ENCODE assay signal across 9 cellular contexts in genomic region chr2:217090024-217090473, GRCh38.
A peak's percentile ranks its signal among the peaks of the same experiment; 100 is the strongest.
DNase-seq lines count a peak whose midpoint lies in the region; ATAC-seq and TF ChIP-seq lines count a peak whose summit lies in the region.
"Had no signal": no experiment of that assay in that cellular context is flagged by ENCODE, and none has a peak within 500 bp of the region (broad histone marks: within the 10 kb centered on the region; RNA-seq: fewer than 3 reads in every experiment).

No MANE protein-coding gene starts in this region.

- ATAC-seq in HG03196 (IDR thresholded peaks at IDR 0.05; ENCODE audit: unreplicated experiment), result peak; percentile 72
- peak; percentile 71 for ATAC-seq in activated T-helper 17 cell treated with anti-CD3 and anti-CD28 coated beads, Interleukin-2, amount 50 U/mL, for 72 hours (replicated peaks)
- no peak for ATAC-seq in esophagus mucosa

- no peaks in the 10 kb centered on the region for H3K9me3 Mint-ChIP-seq in CD14-positive monocyte
- no peaks in the 10 kb centered on the region for H3K9me3 Mint-ChIP-seq in activated T-helper 17 cell treated with anti-CD3 and anti-CD28 coated beads, Interleukin-2, amount 50 U/mL, for 72 hours
- H3K9me3 Mint-ChIP-seq: central memory CD8-positive, alpha-beta T cell had no signal

- H3K9me3 ChIP-seq in smooth muscle cell (replicated peaks; ENCODE audit: low read depth), result no peaks in the 10 kb centered on the region

- no peaks in the 10 kb centered on the region for H3K27me3 ChIP-seq in smooth muscle cell (ENCODE audit: low read depth)

- peak overlapping the region; percentile 48 for H3K27ac ChIP-seq in smooth muscle cell (ENCODE audit: low read depth)

- no peak for TF ChIP-seq CTCF in CD14-positive monocyte (IDR thresholded peaks at IDR 0.05)
- no peak for TF ChIP-seq CTCF in smooth muscle cell (IDR thresholded peaks at IDR 0.05; ENCODE audit: borderline replicate concordance, insufficient read depth, poor library complexity, severe bottlenecking)

- peaks cover 3% of the 10 kb centered on the region for H3K4me1 ChIP-seq in smooth muscle cell (ENCODE audit: low read depth)

- H3K27me3 Mint-ChIP-seq in CD14-positive monocyte (ENCODE audit: low read depth in 3 of 3), result peaks cover 0 to 7% (median 3%) of the 10 kb centered on the region in 3 donors
- peaks cover 4% of the 10 kb centered on the region for H3K27me3 Mint-ChIP-seq in activated T-helper 17 cell treated with anti-CD3 and anti-CD28 coated beads, Interleukin-2, amount 50 U/mL, for 72 hours

- WGBS in smooth muscle cell (ENCODE audit: low lambda C conversion rate), result 22% methylated on average over 5 of the region's 5 CpGs

- H3K4me3 ChIP-seq in smooth muscle cell, result no peak overlapping the region

- peaks cover 14% of the 10 kb centered on the region for H3F3A ChIP-seq in smooth muscle cell (ENCODE audit: low read depth)

- H4K20me1 ChIP-seq in smooth muscle cell (ENCODE audit: low read depth), result no peaks in the 10 kb centered on the region

- peaks cover 49% of the 10 kb centered on the region for H3K4me1 Mint-ChIP-seq in CD14-positive monocyte
- peaks cover 6% of the 10 kb centered on the region for H3K4me1 Mint-ChIP-seq in activated T-helper 17 cell treated with anti-CD3 and anti-CD28 coated beads, Interleukin-2, amount 50 U/mL, for 72 hours

- intact Hi-C loops in CD14-positive monocyte (cut with micrococcal nuclease), result no loop called here
- intact Hi-C loops in cardiac septum (cut with DNase I), result no loop called here

- H3K27ac Mint-ChIP-seq in CD14-positive monocyte, result peak overlapping the region in 4 of 7 donors; percentile 25 to 85 (median 48)
- no peak overlapping the region for H3K27ac Mint-ChIP-seq in activated T-helper 17 cell treated with anti-CD3 and anti-CD28 coated beads, Interleukin-2, amount 50 U/mL, for 72 hours

- peak overlapping the region; percentile 12 for H3K9ac ChIP-seq in smooth muscle cell (ENCODE audit: low read depth)

- H3K36me3 ChIP-seq in smooth muscle cell (ENCODE audit: low read depth), result no peaks in the 10 kb centered on the region

- H3K79me2 ChIP-seq in smooth muscle cell (ENCODE audit: low read depth), result no peaks in the 10 kb centered on the region

- H3K36me3 Mint-ChIP-seq in CD14-positive monocyte, result no peaks in the 10 kb centered on the region
- H3K36me3 Mint-ChIP-seq in activated T-helper 17 cell treated with anti-CD3 and anti-CD28 coated beads, Interleukin-2, amount 50 U/mL, for 72 hours (ENCODE audit: low read depth), result no peaks in the 10 kb centered on the region

- H2AFZ ChIP-seq in smooth muscle cell (ENCODE audit: low read depth), result peak overlapping the region; percentile 45

- H3K4me2 ChIP-seq in smooth muscle cell, result peak overlapping the region; percentile 80

- peak overlapping the region; percentile 42 to 71 for H3K4me3 Mint-ChIP-seq in CD14-positive monocyte
- peak overlapping the region; percentile 30 for H3K4me3 Mint-ChIP-seq in activated T-helper 17 cell treated with anti-CD3 and anti-CD28 coated beads, Interleukin-2, amount 50 U/mL, for 72 hours
- H3K4me3 Mint-ChIP-seq: central memory CD8-positive, alpha-beta T cell had no signal

- no peak for DNase-seq in CD14-positive monocyte (ENCODE audit: low spot score)
- peak; percentile 33 for DNase-seq in GM19240 (ENCODE audit: insufficient read length, low spot score)
- no peak for DNase-seq in smooth muscle cell (lab: John Stamatoyannopoulos, UW; ENCODE audit: unreplicated experiment)
- DNase-seq in SW 1271 (lab: John Stamatoyannopoulos, UW), result no peak
- no peak for DNase-seq in cardiac septum (ENCODE audit: low spot score)
